2 cellular contexts compared by ENCODE assay signal in the genomic region with DNA sequence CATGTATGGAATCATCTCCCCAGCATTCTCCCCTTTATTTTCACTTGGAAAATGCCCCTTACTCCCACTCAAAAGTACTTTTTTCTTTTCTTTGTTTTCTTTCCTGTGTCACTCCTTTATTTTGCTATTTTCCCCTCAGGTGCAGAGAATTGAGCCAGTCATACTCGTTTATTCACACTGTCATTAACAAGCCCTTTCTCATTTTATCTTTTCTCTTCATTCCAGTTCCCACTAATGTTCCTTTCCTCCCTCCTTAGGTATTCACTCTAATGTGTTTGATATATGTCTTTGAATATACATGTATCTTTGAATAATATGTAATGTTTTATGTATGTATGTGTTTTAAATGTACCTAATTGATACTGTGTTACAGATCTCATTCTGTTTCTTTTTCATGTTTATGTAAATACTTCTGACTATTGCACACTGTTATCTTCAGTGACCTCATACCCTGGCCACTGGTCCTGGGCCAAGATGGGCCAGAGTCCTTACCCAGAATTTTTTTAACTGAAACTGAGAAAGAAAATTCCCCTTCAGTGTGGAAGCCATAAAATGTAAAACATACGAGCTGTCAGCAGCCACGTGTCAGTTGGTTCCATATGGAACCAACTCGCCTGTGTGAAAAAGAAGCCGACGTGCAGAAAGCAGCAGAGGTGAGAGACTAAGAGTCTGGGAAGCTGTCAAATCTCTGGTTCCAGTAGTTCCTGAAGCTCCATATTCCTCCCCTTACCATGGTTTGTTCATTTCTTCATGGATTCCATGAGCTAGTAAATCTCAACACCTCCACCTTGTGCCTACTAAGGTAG.
TF ChIP-seq lines count a peak whose summit lies in the region.

No MANE protein-coding gene starts in this region.

TF ChIP-seq in K562, 482 proteins besides CTCF, POLR2A, EP300 and RAD21:
- TF ChIP-seq ATF3 (IDR thresholded peaks at IDR 0.05): peak; percentile 44; the same call in 1 of the 2 replicates
- TF ChIP-seq ATF3 (CRISPR knock-in tag; conservative IDR thresholded peaks at IDR 0.05): no peak
- TF ChIP-seq ZNF76 (CRISPR knock-in tag; IDR thresholded peaks at IDR 0.05; ENCODE audit: borderline replicate concordance): no peak
- TF ChIP-seq ZNF780A (CRISPR knock-in tag; IDR thresholded peaks at IDR 0.05): no peak
- TF ChIP-seq JUND (IDR thresholded peaks at IDR 0.05; ENCODE audit: borderline replicate concordance, low read depth, low read length): peak; percentile 15; the same call in 1 of the 2 replicates
- no peak for TF ChIP-seq JUND (tag; IDR thresholded peaks at IDR 0.05; ENCODE audit: borderline replicate concordance, low read depth, low read length)
- no peak for TF ChIP-seq AFF4 (CRISPR knock-in tag; IDR thresholded peaks at IDR 0.05)
- TF ChIP-seq PTBP1 (IDR thresholded peaks at IDR 0.05; ENCODE audit: low read depth, low read length): no peak
- TF ChIP-seq ATF7 (IDR thresholded peaks at IDR 0.05): peak; percentile 51
- TF ChIP-seq ATF1 (CRISPR knock-in tag; IDR thresholded peaks at IDR 0.05): no peak
- peak; percentile 34; the same call in 1 of the 2 replicates for TF ChIP-seq ATF1 (tag; IDR thresholded peaks at IDR 0.05)

TF ChIP-seq in HEK293T, 16 proteins besides CTCF, POLR2A, EP300 and RAD21:
- TF ChIP-seq PKNOX1 (IDR thresholded peaks at IDR 0.05) (no peak), FOXA1 (IDR thresholded peaks at IDR 0.05) (no peak), SP1 (IDR thresholded peaks at IDR 0.05) (no peak), NFRKB (IDR thresholded peaks at IDR 0.05) (no peak), L3MBTL2 (conservative IDR thresholded peaks at IDR 0.05) (no peak)
TF ChIP-seq in HEK293T: peak in this region for 0.
